ENCODE assay signal across 8 cellular contexts in the genomic region with DNA sequence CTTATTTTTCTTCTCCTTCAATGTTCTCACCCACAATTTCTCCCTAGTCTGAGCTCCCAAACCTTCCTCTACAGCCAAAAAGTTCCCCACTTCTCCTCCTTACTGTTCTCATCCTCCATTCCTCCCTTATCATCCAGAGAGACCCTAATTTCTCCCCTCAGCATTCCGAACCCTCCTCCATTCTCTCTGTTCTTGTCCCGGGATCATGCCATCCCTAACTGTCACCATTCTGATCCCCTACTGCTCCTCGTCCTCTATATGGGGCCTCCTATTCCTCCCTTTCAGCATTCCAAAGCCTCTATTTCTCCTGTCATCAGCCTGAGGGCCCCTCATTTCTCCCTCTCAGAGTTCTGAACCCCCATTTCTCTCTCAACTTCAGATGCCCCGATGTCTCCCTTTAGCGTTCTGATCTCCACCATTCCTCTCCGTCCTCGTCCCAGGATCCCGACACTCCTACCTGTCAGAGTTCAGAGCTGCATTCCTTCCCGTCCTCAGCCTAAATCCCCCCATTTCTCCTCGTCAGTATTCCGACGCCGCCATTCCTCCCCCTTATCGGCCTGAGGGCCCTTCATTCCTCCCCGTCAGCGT. TPM values are rescaled to one million over a fixed set of nuclear protein-coding genes. Genes with fewer than 3 reads are reported as not detected.
A peak's percentile ranks its signal among the peaks of the same experiment; 100 is the strongest.
DNase-seq lines count a peak whose midpoint lies in the region; ATAC-seq and TF ChIP-seq lines count a peak whose summit lies in the region.

No MANE protein-coding gene starts in this region.

- peaks cover 61% of the 10 kb centered on the region for H3K36me3 Mint-ChIP-seq in HFFc6 (ENCODE audit: low read depth)
- peaks cover 94% of the 10 kb centered on the region for H3K36me3 Mint-ChIP-seq in activated T-helper 17 cell treated with anti-CD3 and anti-CD28 coated beads, Interleukin-2, amount 50 U/mL, for 72 hours (ENCODE audit: low read depth)
- peaks cover 62% of the 10 kb centered on the region for H3K36me3 Mint-ChIP-seq in stimulated activated memory B cell treated with anti-CD40 and anti-IgM and Interleukin-4, amounts not matched to agents 10 μg/mL and 1 μg/mL and 100 μg/mL, for 72 hours

- peaks cover 5% of the 10 kb centered on the region for H3K4me1 ChIP-seq in iPS-15b (ENCODE audit: control insufficient read depth, insufficient read depth, low read length)

- no peaks in the 10 kb centered on the region for H3K27me3 ChIP-seq in iPS-15b (ENCODE audit: control insufficient read depth, insufficient read depth, low read length)

- no peak for DNase-seq in HFFc6
- no peak for DNase-seq in stimulated activated CD4-positive, alpha-beta T cell treated with anti-CD3 and anti-CD28 coated beads, Interleukin-1b, Interleukin-23, amount 100 ng/mL, for 48 hours
- no peak for DNase-seq in DMS79 (lab: John Stamatoyannopoulos, UW)
- DNase-seq in cerebellar cortex (ENCODE audit: low spot score) = no peak

- no peak for TF ChIP-seq CTCF in HFFc6 (IDR thresholded peaks at IDR 0.05)

- peaks cover 6% of the 10 kb centered on the region; the same call in 1 of the 2 replicates for H3K27me3 Mint-ChIP-seq in HFFc6 (ENCODE audit: insufficient read depth)
- no peaks in the 10 kb centered on the region for H3K27me3 Mint-ChIP-seq in activated T-helper 17 cell treated with anti-CD3 and anti-CD28 coated beads, Interleukin-2, amount 50 U/mL, for 72 hours
- no peaks in the 10 kb centered on the region for H3K27me3 Mint-ChIP-seq in stimulated activated memory B cell treated with anti-CD40 and anti-IgM and Interleukin-4, amounts not matched to agents 10 μg/mL and 1 μg/mL and 100 μg/mL, for 72 hours

- H3K27ac Mint-ChIP-seq in HFFc6 = peak overlapping the region; percentile 93
- H3K27ac Mint-ChIP-seq in activated T-helper 17 cell treated with anti-CD3 and anti-CD28 coated beads, Interleukin-2, amount 50 U/mL, for 72 hours = peak overlapping the region; percentile 91
- H3K27ac Mint-ChIP-seq in stimulated activated memory B cell treated with anti-CD40 and anti-IgM and Interleukin-4, amounts not matched to agents 10 μg/mL and 1 μg/mL and 100 μg/mL, for 72 hours = peak overlapping the region; percentile 95

- peaks cover 36% of the 10 kb centered on the region for H3K36me3 ChIP-seq in iPS-15b (ENCODE audit: control insufficient read depth, insufficient read depth, low read length)

- peak overlapping the region; percentile 94 for H3K9ac ChIP-seq in iPS-15b (ENCODE audit: low read depth, low read length)

- peaks cover 43% of the 10 kb centered on the region for H3K4me1 Mint-ChIP-seq in HFFc6 (ENCODE audit: low read depth)
- H3K4me1 Mint-ChIP-seq in activated T-helper 17 cell treated with anti-CD3 and anti-CD28 coated beads, Interleukin-2, amount 50 U/mL, for 72 hours = peaks cover 29% of the 10 kb centered on the region
- H3K4me1 Mint-ChIP-seq in stimulated activated memory B cell treated with anti-CD40 and anti-IgM and Interleukin-4, amounts not matched to agents 10 μg/mL and 1 μg/mL and 100 μg/mL, for 72 hours = peaks cover 50% of the 10 kb centered on the region

- ATAC-seq in activated T-helper 17 cell treated with anti-CD3 and anti-CD28 coated beads, Interleukin-2, amount 50 U/mL, for 72 hours (replicated peaks) = no peak
- no peak for ATAC-seq in stimulated activated memory B cell treated with anti-CD40 and anti-IgM and Interleukin-4, amounts not matched to agents 10 μg/mL and 1 μg/mL and 100 μg/mL, for 72 hours
- ATAC-seq in GM21381 (IDR thresholded peaks at IDR 0.05; ENCODE audit: unreplicated experiment) = no peak

- H3K9me3 Mint-ChIP-seq in HFFc6 = no peaks in the 10 kb centered on the region
- H3K9me3 Mint-ChIP-seq in activated T-helper 17 cell treated with anti-CD3 and anti-CD28 coated beads, Interleukin-2, amount 50 U/mL, for 72 hours = no peaks in the 10 kb centered on the region
- H3K9me3 Mint-ChIP-seq in stimulated activated memory B cell treated with anti-CD40 and anti-IgM and Interleukin-4, amounts not matched to agents 10 μg/mL and 1 μg/mL and 100 μg/mL, for 72 hours = peaks cover 3% of the 10 kb centered on the region

- H3K4me3 Mint-ChIP-seq in HFFc6 = peak overlapping the region; percentile 98
- peak overlapping the region; percentile 86 for H3K4me3 Mint-ChIP-seq in activated T-helper 17 cell treated with anti-CD3 and anti-CD28 coated beads, Interleukin-2, amount 50 U/mL, for 72 hours
- H3K4me3 Mint-ChIP-seq in stimulated activated memory B cell treated with anti-CD40 and anti-IgM and Interleukin-4, amounts not matched to agents 10 μg/mL and 1 μg/mL and 100 μg/mL, for 72 hours = peak overlapping the region; percentile 98

- H3K9me3 ChIP-seq in iPS-15b (ENCODE audit: control insufficient read depth, insufficient read depth, low read length) = no peaks in the 10 kb centered on the region

- H3K4me3 ChIP-seq in iPS-15b (ENCODE audit: low read depth, low read length) = peak overlapping the region; percentile 100

RNA-seq across cellular contexts. Expression of gene MBD1, which starts 0.5 kb away (rescaled TPM):
- 10 to 100 TPM; 48.3 to 56.0 (median 53.1) TPM for total RNA-seq in HFFc6 (2021; fragmentation: NEBNext Ultra II Directional; extraction: Animal tissue kit (Norgen Biotek cat#: 25700))
- total RNA-seq in activated T-helper 17 cell treated with anti-CD3 and anti-CD28 coated beads, Interleukin-2, amount 50 U/mL, for 72 hours = 10 to 100 TPM; 89.9 to 98.7 TPM

RNA-seq across cellular contexts. Expression of gene CXXC1, which starts 6.7 kb away (rescaled TPM):
- total RNA-seq in HFFc6 (2021; fragmentation: NEBNext Ultra II Directional; extraction: Animal tissue kit (Norgen Biotek cat#: 25700)) = 10 to 100 TPM; 37.4 to 53.1 (median 44.4) TPM
- total RNA-seq in activated T-helper 17 cell treated with anti-CD3 and anti-CD28 coated beads, Interleukin-2, amount 50 U/mL, for 72 hours = 100 to 1,000 TPM; 125 to 129 TPM

RNA-seq across cellular contexts. Expression of gene CFAP53, which starts 14.5 kb away (rescaled TPM):
- under 1 TPM in 3 of 6 experiments, not detected in 3; 0.10 to 0.17 (median 0.14) TPM for total RNA-seq in HFFc6 (2021; fragmentation: NEBNext Ultra II Directional; extraction: Animal tissue kit (Norgen Biotek cat#: 25700))
- 1 to 10 TPM in 1 of 2 donors, under 1 TPM in 1; 0.61 to 3.0 TPM for total RNA-seq in activated T-helper 17 cell treated with anti-CD3 and anti-CD28 coated beads, Interleukin-2, amount 50 U/mL, for 72 hours
